ENCODE assay signal across 1 cellular context in the genomic region with DNA sequence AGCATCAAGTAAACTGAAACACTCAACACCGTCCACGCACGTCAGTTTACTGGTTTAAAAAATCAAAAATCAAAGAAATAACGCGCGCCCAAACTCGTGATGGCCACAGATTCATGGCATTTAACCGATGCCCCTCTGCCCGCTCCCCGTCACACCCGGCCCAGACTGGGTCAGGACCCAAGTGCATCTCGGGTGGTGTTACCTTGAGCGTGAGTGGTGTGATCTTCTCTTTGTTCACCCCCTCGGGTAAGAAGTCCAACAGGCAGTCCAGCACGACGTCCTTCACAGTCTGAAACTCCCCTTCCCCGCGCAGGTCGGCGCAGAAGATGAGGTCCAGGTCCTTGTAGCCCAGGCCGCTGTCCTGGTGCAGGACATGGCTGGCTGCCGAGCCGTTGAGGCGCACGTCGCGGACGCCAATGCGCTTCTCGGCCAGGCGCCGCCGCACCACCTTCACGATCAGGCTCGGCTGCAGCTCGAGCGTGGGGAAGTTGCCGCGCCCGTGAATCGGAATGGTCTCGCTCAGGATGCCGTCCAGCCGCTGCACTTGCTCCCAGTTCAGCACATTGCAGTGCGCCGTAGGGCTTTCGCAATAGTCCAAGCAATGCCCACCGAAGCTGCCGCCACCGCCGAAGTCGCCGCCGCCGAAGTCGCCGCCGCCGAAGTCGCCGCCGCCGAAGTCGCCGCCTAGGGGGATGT.
TF ChIP-seq lines count a peak whose summit lies in the region.

No MANE protein-coding gene starts in this region.

TF ChIP-seq in SK-N-SH, 30 proteins besides CTCF, POLR2A, EP300 and RAD21 (continued from another document):
- TF ChIP-seq, protein P1, sequence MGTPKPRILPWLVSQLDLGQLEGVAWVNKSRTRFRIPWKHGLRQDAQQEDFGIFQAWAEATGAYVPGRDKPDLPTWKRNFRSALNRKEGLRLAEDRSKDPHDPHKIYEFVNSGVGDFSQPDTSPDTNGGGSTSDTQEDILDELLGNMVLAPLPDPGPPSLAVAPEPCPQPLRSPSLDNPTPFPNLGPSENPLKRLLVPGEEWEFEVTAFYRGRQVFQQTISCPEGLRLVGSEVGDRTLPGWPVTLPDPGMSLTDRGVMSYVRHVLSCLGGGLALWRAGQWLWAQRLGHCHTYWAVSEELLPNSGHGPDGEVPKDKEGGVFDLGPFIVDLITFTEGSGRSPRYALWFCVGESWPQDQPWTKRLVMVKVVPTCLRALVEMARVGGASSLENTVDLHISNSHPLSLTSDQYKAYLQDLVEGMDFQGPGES (IDR thresholded peaks at IDR 0.05; ENCODE audit: low read depth, low read length) = no peak
- no peak for TF ChIP-seq EZH2phosphoT487 (IDR thresholded peaks at IDR 0.05; ENCODE audit: borderline replicate concordance, low read depth)
- TF ChIP-seq TCF12 (IDR thresholded peaks at IDR 0.05) = no peak
- no peak for TF ChIP-seq FOXJ3 (CRISPR knock-in tag; IDR thresholded peaks at IDR 0.05)
- no peak for TF ChIP-seq SIN3A (IDR thresholded peaks at IDR 0.05; ENCODE audit: borderline replicate concordance, low read depth, low read length)
- TF ChIP-seq MXI1 (IDR thresholded peaks at IDR 0.05; ENCODE audit: low read depth, low read length) = no peak
- no peak for TF ChIP-seq RXRA (IDR thresholded peaks at IDR 0.05; ENCODE audit: borderline replicate concordance, low read depth)
- TF ChIP-seq POLR2AphosphoS5 (IDR thresholded peaks at IDR 0.05; ENCODE audit: low read depth, low read length) = no peak
- no peak for TF ChIP-seq CHD2 (IDR thresholded peaks at IDR 0.05; ENCODE audit: low read length, partially characterized antibody)
- no peak for TF ChIP-seq YY1 (IDR thresholded peaks at IDR 0.05; ENCODE audit: low read depth)
TF ChIP-seq in SK-N-SH: peak in this region for 0.
